Comparison of ENCODE assay signal across 9 cellular contexts in genomic region chr20:19964289-19965263, GRCh38. TPM values are rescaled to one million over a fixed set of nuclear protein-coding genes. Genes with fewer than 3 reads are reported as not detected.
DNase-seq lines count a peak whose midpoint lies in the region; ATAC-seq, FAIRE-seq and TF ChIP-seq lines count a peak whose summit lies in the region.
"Had no signal": no experiment of that assay in that cellular context is flagged by ENCODE, and none has a peak within 500 bp of the region (broad histone marks: within the 10 kb centered on the region; RNA-seq: fewer than 3 reads in every experiment).

No MANE protein-coding gene starts in this region.

- TF ChIP-seq POLR2A in HCT116 (IDR thresholded peaks at IDR 0.05; ENCODE audit: borderline replicate concordance, extremely low read depth, insufficient read depth, insufficient read length), result no peak
- TF ChIP-seq POLR2A in heart left ventricle (IDR thresholded peaks at IDR 0.05), result no peak

- intact Hi-C loops in HCT116 (cut with micrococcal nuclease), result no loop called here
- intact Hi-C loops in heart left ventricle (cut with DNase I), result no loop called here

- H4K20me1 ChIP-seq in HCT116 (ENCODE audit: insufficient read depth), result no peaks in the 10 kb centered on the region

- no peak overlapping the region for H2AFZ ChIP-seq in HCT116 (ENCODE audit: low read depth, low read length, poor library complexity, severe bottlenecking)

- CTCF ChIA-PET in HCT116 (lab: Charles Lee), result no interaction called here

- FAIRE-seq in small intestine (lab: Jason Lieb, UNC), result no peak
- FAIRE-seq: TTC549 had no signal

- no peaks in the 10 kb centered on the region for H3K9me2 ChIP-seq in HCT116 (ENCODE audit: insufficient read depth)

- no peak overlapping the region for H3K9ac ChIP-seq in HCT116 (ENCODE audit: low read length)

- RAD21 ChIA-PET in HCT116 (lab: Charles Lee; ENCODE audit: low non-redundant PET in 1 of 2, low total read pairs in 2 of 2, uncharacterized antibody in 2 of 2, unreplicated experiment in 2 of 2), result no interaction called here

- H3K27me3 ChIP-seq in HCT116 (ENCODE audit: insufficient read depth, low read length) (no peaks in the 10 kb centered on the region), heart left ventricle (no peaks in the 10 kb centered on the region), small intestine (ENCODE audit: control insufficient read depth in 2 of 2, insufficient read depth in 2 of 2, low read length in 2 of 2) (no peaks in the 10 kb centered on the region)

- TF ChIP-seq CTCF in HCT116 (IDR thresholded peaks at IDR 0.05 in 2 of 3, conservative IDR thresholded peaks at IDR 0.05 in 1 of 3; ENCODE audit: borderline replicate concordance in 1 of 3, insufficient read depth in 1 of 3, low read depth in 2 of 3, low read length in 2 of 3) (no peak), heart left ventricle (IDR thresholded peaks at IDR 0.05) (no peak)

- ATAC-seq in HCT116 (peak; percentile 11; the same call in 1 of the 2 replicates), heart left ventricle (peak; percentile 39 to 87 (median 77)), HG02885 (IDR thresholded peaks at IDR 0.05; ENCODE audit: poor library complexity, unreplicated experiment) (no peak), HG03469 (IDR thresholded peaks at IDR 0.05; ENCODE audit: unreplicated experiment) (no peak)

- no peaks in the 10 kb centered on the region for H3K79me2 ChIP-seq in HCT116 (ENCODE audit: insufficient read depth, low read length)

- POLR2A ChIA-PET in HCT116 (lab: Charles Lee), result no interaction called here

- TF ChIP-seq RAD21 in HCT116 (IDR thresholded peaks at IDR 0.05; ENCODE audit: low read depth), result no peak

- no peak overlapping the region for H3K27ac ChIP-seq in HCT116 (ENCODE audit: low read depth, low read length)
- H3K27ac ChIP-seq in heart left ventricle, result peak overlapping the region in 10 of 12 donors; percentile 2 to 64 (median 41)
- H3K27ac ChIP-seq in small intestine (ENCODE audit: low read depth in 1 of 2, low read length in 1 of 2), result peak overlapping the region in 1 of 2 donors; percentile 42

- H3K4me1 ChIP-seq in HCT116 (ENCODE audit: control insufficient read depth in 1 of 2, insufficient read depth in 2 of 2, low read length in 2 of 2) (peaks cover 3 to 20% of the 10 kb centered on the region in 2 experiments; a peak in 2 of 4 replicates), heart left ventricle (peaks cover 0 to 38% (median 13%) of the 10 kb centered on the region in 12 donors), small intestine (ENCODE audit: control insufficient read depth in 2 of 2, insufficient read depth in 1 of 2, low read depth in 1 of 2, low read length in 1 of 2) (peaks cover 0 to 4% of the 10 kb centered on the region in 2 donors)

- H3K36me3 ChIP-seq in HCT116 (ENCODE audit: control insufficient read depth in 1 of 2, insufficient read depth in 2 of 2, low read length in 2 of 2) (no peaks in the 10 kb centered on the region), heart left ventricle (peaks cover 0 to 100% (median 97%) of the 10 kb centered on the region in 9 donors), small intestine (ENCODE audit: control insufficient read depth in 2 of 2, insufficient read depth in 2 of 2, low read length in 2 of 2) (peaks cover 9 to 17% of the 10 kb centered on the region in 2 donors)

- no peak overlapping the region for H3K4me2 ChIP-seq in HCT116 (ENCODE audit: low read length)

- no peak overlapping the region for H3K4me3 ChIP-seq in HCT116 (replicated peaks in 1 of 2; ENCODE audit: low read depth in 1 of 2, low read length in 2 of 2)
- no peak overlapping the region for H3K4me3 ChIP-seq in heart left ventricle
- no peak overlapping the region for H3K4me3 ChIP-seq in small intestine (ENCODE audit: low read depth in 1 of 2, low read length in 2 of 2)

- H3K9me3 ChIP-seq in HCT116 (ENCODE audit: control insufficient read depth in 1 of 2, insufficient read depth in 1 of 2, low read depth in 1 of 2, low read length in 2 of 2) (no peaks in the 10 kb centered on the region), heart left ventricle (no peaks in the 10 kb centered on the region), small intestine (ENCODE audit: control insufficient read depth, low read depth) (no peaks in the 10 kb centered on the region)

- DNase-seq in HCT116 (ENCODE audit: low read depth, low spot score) (no peak), SW480 (ENCODE audit: low spot score) (peak; percentile 48), heart left ventricle (peak in 3 of 5 donors; percentile 57 to 70 (median 68)), small intestine (peak; percentile 32), ecto neural progenitor cell (ENCODE audit: low spot score) (no peak), medulla oblongata (ENCODE audit: extremely low spot score) (no peak)

- no TSS peak for BruUV-seq in HCT116 (replicated peaks; lab: Mats Ljungman, UMichigan)

- WGBS in heart left ventricle, 4 donors, result 51 to 58% (median 53%) methylated on average over 15 of the region's 15 CpGs
- 47 to 54% (median 49%) methylated on average over 15 of the region's 15 CpGs for WGBS in small intestine, 3 donors

TF ChIP-seq in HCT116, 20 proteins besides CTCF, POLR2A, EP300 and RAD21:
- TF ChIP-seq EZH2phosphoT487 (IDR thresholded peaks at IDR 0.05; ENCODE audit: borderline replicate concordance), result no peak
- TF ChIP-seq REST (IDR thresholded peaks at IDR 0.05; ENCODE audit: low read depth), result no peak
- TF ChIP-seq ZBTB33 (IDR thresholded peaks at IDR 0.05; ENCODE audit: extremely low read depth, insufficient replicate concordance, low read length), result no peak
- peak; percentile 56; the same call in 1 of the 2 replicates for TF ChIP-seq MAX (IDR thresholded peaks at IDR 0.05)

RNA-seq across cellular contexts. Expression of gene NAA20, which starts 52.6 kb away (rescaled TPM):
- total RNA-seq in HCT116 (2021; ENCODE audit: unreplicated experiment) (71.5 TPM), heart left ventricle (10 to 100 TPM; 36.0 to 79.8 (median 59.1) TPM)
- 38.9 and 53.5 TPM in 2 replicates for polyA plus RNA-seq in HCT116 (2012)
- polyA plus RNA-seq in heart left ventricle (100 to 1,000 TPM; 108 to 130 TPM), small intestine (10 to 100 TPM; 46.3 to 63.6 (median 55.4) TPM)

Comparison
In these comparisons a context has a peak if more than half of its experiments do, and no peak if none do; other contexts are left out.
1. ATAC-seq: peak in HCT116 (single experiment) and heart left ventricle (4 of 4); none in HG02885 (single experiment) and HG03469 (single experiment).
2. DNase-seq: peak in SW480 (single experiment), heart left ventricle (3 of 5) and small intestine (single experiment); none in HCT116 (single experiment), ecto neural progenitor cell (single experiment) and medulla oblongata (single experiment).